Comparison of ENCODE assay signal across 8 cellular contexts in genomic region chr3:42581400-42581708, GRCh38. TPM values are rescaled to one million over a fixed set of nuclear protein-coding genes. Genes with fewer than 3 reads are reported as not detected.
DNase-seq lines count a peak whose midpoint lies in the region; ATAC-seq and TF ChIP-seq lines count a peak whose summit lies in the region.

No MANE protein-coding gene starts in this region.

- DNase-seq in CD8-positive, alpha-beta memory T cell = no peak
- no peak for DNase-seq in NB4 (ENCODE audit: low read depth)
- no peak for DNase-seq in AG20443 (ENCODE audit: low spot score)
- no peak for DNase-seq in GM20000 (ENCODE audit: low spot score)

- H3K9me3 ChIP-seq in CD8-positive, alpha-beta memory T cell (ENCODE audit: low read length) = no peaks in the 10 kb centered on the region
- H3K9me3 ChIP-seq in ectodermal cell (ENCODE audit: control insufficient read depth, low read length) (no peaks in the 10 kb centered on the region), neuron (ENCODE audit: low read length) (peaks cover 2% of the 10 kb centered on the region)

- ATAC-seq in HG03565 (IDR thresholded peaks at IDR 0.05; ENCODE audit: unreplicated experiment) = no peak
- ATAC-seq in GM21381 (IDR thresholded peaks at IDR 0.05; ENCODE audit: unreplicated experiment) = no peak

- H3K36me3 Mint-ChIP-seq in CD8-positive, alpha-beta memory T cell = peaks cover 7 to 18% (median 11%) of the 10 kb centered on the region in 3 donors

- peak overlapping the region; percentile 74 for H2AFZ ChIP-seq in neuron (ENCODE audit: low read depth, low read length)

- H3K27ac ChIP-seq in CD8-positive, alpha-beta memory T cell (ENCODE audit: low read depth, low read length) = peak overlapping the region; percentile 97
- H3K27ac ChIP-seq in ectodermal cell (ENCODE audit: insufficient read depth, low read depth, low read length, poor library complexity, severe bottlenecking) = no peak overlapping the region

- 0 to 1% methylated on average over 10 to 11 of the region's 11 CpGs for WGBS in ectodermal cell, 2 experiments

- H3K4me3 ChIP-seq in CD8-positive, alpha-beta memory T cell (ENCODE audit: low read length) = peak overlapping the region; percentile 64
- peak overlapping the region; percentile 82 for H3K4me3 ChIP-seq in NB4 (ENCODE audit: low read depth, low read length)
- H3K4me3 ChIP-seq in ectodermal cell (ENCODE audit: insufficient read depth, low read depth, low read length) = peak overlapping the region; percentile 88
- peak overlapping the region; percentile 89 for H3K4me3 ChIP-seq in neuron (ENCODE audit: low read length)

- TF ChIP-seq CTCF in NB4 (IDR thresholded peaks at IDR 0.05; ENCODE audit: low read depth, low read length) = no peak
- no peak for TF ChIP-seq CTCF in GM20000 (IDR thresholded peaks at IDR 0.05; ENCODE audit: extremely low read depth, missing control alignments)

- CTCF ChIA-PET in CD8-positive, alpha-beta memory T cell (lab: Charles Lee) = interaction anchor here (0.6 to 1.2 kb wide), 5 partner anchors 9 to 77 kb away, joined by 3 to 4 read pairs (median 3); partner anchors contain the start of genes NKTR and SS18L2

- H3K4me1 ChIP-seq in CD8-positive, alpha-beta memory T cell (ENCODE audit: insufficient read depth, low read length) = peaks cover 30% of the 10 kb centered on the region
- H3K4me1 ChIP-seq in ectodermal cell (ENCODE audit: control insufficient read depth, insufficient read depth, low read length) (peaks cover 9% of the 10 kb centered on the region), neuron (ENCODE audit: insufficient read depth, low read length) (peaks cover 15% of the 10 kb centered on the region)

- POLR2A ChIA-PET in CD8-positive, alpha-beta memory T cell (lab: Charles Lee) = interaction anchor here (1.1 to 3.0 kb wide), 3 partner anchors 10 to 60 kb away, joined by 3 to 23 read pairs (median 23); partner anchors contain the start of genes NKTR and SS18L2

- no peaks in the 10 kb centered on the region for H3K27me3 Mint-ChIP-seq in CD8-positive, alpha-beta memory T cell

- H3K27ac Mint-ChIP-seq in CD8-positive, alpha-beta memory T cell = peak overlapping the region; percentile 88 to 98 (median 92)

- no peaks in the 10 kb centered on the region for H3K27me3 ChIP-seq in CD8-positive, alpha-beta memory T cell (ENCODE audit: insufficient read depth, low read length, poor library complexity, severe bottlenecking)
- H3K27me3 ChIP-seq in ectodermal cell (ENCODE audit: control insufficient read depth, insufficient read depth, low read length, poor library complexity, severe bottlenecking) (no peaks in the 10 kb centered on the region), neuron (ENCODE audit: insufficient read depth, low read length) (no peaks in the 10 kb centered on the region)

- peaks cover 41 to 58% (median 55%) of the 10 kb centered on the region in 3 donors for H3K4me1 Mint-ChIP-seq in CD8-positive, alpha-beta memory T cell

- no peaks in the 10 kb centered on the region for H3K9me3 Mint-ChIP-seq in CD8-positive, alpha-beta memory T cell

- no peaks in the 10 kb centered on the region for H3K36me3 ChIP-seq in CD8-positive, alpha-beta memory T cell (ENCODE audit: insufficient read depth, low read length)
- H3K36me3 ChIP-seq in ectodermal cell (ENCODE audit: control insufficient read depth, insufficient read depth, low read length) = no peaks in the 10 kb centered on the region
- peaks cover 6% of the 10 kb centered on the region for H3K36me3 ChIP-seq in neuron (ENCODE audit: insufficient read depth, low read length)

- peak overlapping the region; percentile 81 to 98 (median 91) for H3K4me3 Mint-ChIP-seq in CD8-positive, alpha-beta memory T cell

- no peak for TF ChIP-seq POLR2A in NB4 (IDR thresholded peaks at IDR 0.05; ENCODE audit: extremely low read depth, insufficient read length)

RNA-seq across cellular contexts. Expression of gene SEC22C, which starts 0.4 kb away (rescaled TPM):
- 10 to 100 TPM; 52.6 to 53.6 TPM for total RNA-seq in CD8-positive, alpha-beta memory T cell
- 45.5 TPM for polyA plus RNA-seq in CD8-positive, alpha-beta memory T cell
- polyA plus RNA-seq in ectodermal cell (2013, experiment 1 of 4) = 26.4 TPM
- 24.4 TPM for polyA plus RNA-seq in ectodermal cell (2013, experiment 2 of 4)
- 23.8 TPM for polyA plus RNA-seq in ectodermal cell (2013, experiment 3 of 4)
- 25.3 TPM for polyA plus RNA-seq in ectodermal cell (2013, experiment 4 of 4)

RNA-seq across cellular contexts. Expression of gene SS18L2, which starts 9.3 kb away (rescaled TPM):
- 10 to 100 TPM; 80.4 to 80.7 TPM for total RNA-seq in CD8-positive, alpha-beta memory T cell
- polyA plus RNA-seq in CD8-positive, alpha-beta memory T cell = 159 TPM
- 62.3 TPM for polyA plus RNA-seq in ectodermal cell (2013, experiment 1 of 4)
- polyA plus RNA-seq in ectodermal cell (2013, experiment 2 of 4) = 76.3 TPM
- 62.7 TPM for polyA plus RNA-seq in ectodermal cell (2013, experiment 3 of 4)
- 78.6 TPM for polyA plus RNA-seq in ectodermal cell (2013, experiment 4 of 4)

RNA-seq across cellular contexts. Expression of gene NKTR, which starts 19.1 kb away (rescaled TPM):
- total RNA-seq in CD8-positive, alpha-beta memory T cell = 10 to 100 TPM; 54.1 to 58.2 TPM
- 15.8 TPM for polyA plus RNA-seq in CD8-positive, alpha-beta memory T cell
- 85.5 TPM for polyA plus RNA-seq in ectodermal cell (2013, experiment 1 of 4)
- polyA plus RNA-seq in ectodermal cell (2013, experiment 2 of 4) = 89.5 TPM
- 62.1 TPM for polyA plus RNA-seq in ectodermal cell (2013, experiment 3 of 4)
- polyA plus RNA-seq in ectodermal cell (2013, experiment 4 of 4) = 79.6 TPM
